13 cellular contexts compared by ENCODE assay signal in genomic region chrX:154365052-154365600, GRCh38.
A peak's percentile ranks its signal among the peaks of the same experiment; 100 is the strongest.
DNase-seq lines count a peak whose midpoint lies in the region; ATAC-seq lines count a peak whose summit lies in the region.
"Had no signal": no experiment of that assay in that cellular context is flagged by ENCODE, and none has a peak within 500 bp of the region (broad histone marks: within the 10 kb centered on the region; RNA-seq: fewer than 3 reads in every experiment).

No MANE protein-coding gene starts in this region.

- peaks cover 79% of the 10 kb centered on the region for H3K36me3 Mint-ChIP-seq in activated T-cell treated with anti-CD3 and anti-CD28 coated beads, Interleukin-2, amount 50 U/mL, for 24 hours (ENCODE audit: low read depth)
- H3K36me3 Mint-ChIP-seq in dendritic cell treated with granulocyte-macrophage colony-stimulating factor and Interleukin-4, amounts not matched to agents 40 ng/mL and 50 ng/mL, for 4 days (ENCODE audit: low read depth) = peaks cover 92% of the 10 kb centered on the region
- H3K36me3 Mint-ChIP-seq in stimulated activated naive B cell treated with anti-CD40 and anti-IgM and Interleukin-4, amounts not matched to agents 10 μg/mL and 1 μg/mL and 100 μg/mL, for 72 hours = peaks cover 19 to 25% of the 10 kb centered on the region in 2 donors

- ATAC-seq in stimulated activated naive B cell treated with anti-CD40 and anti-IgM and Interleukin-4, amounts not matched to agents 10 μg/mL and 1 μg/mL and 100 μg/mL, for 72 hours (replicated peaks) = no peak
- ATAC-seq: esophagus mucosa, left lung had no signal

- intact Hi-C loops in dendritic cell treated with granulocyte-macrophage colony-stimulating factor and Interleukin-4, amounts not matched to agents 40 ng/mL and 50 ng/mL, for 4 days (cut with micrococcal nuclease) = no loop called here

- H3K27me3 Mint-ChIP-seq in activated T-cell treated with anti-CD3 and anti-CD28 coated beads, Interleukin-2, amount 50 U/mL, for 24 hours = no peaks in the 10 kb centered on the region
- H3K27me3 Mint-ChIP-seq in dendritic cell treated with granulocyte-macrophage colony-stimulating factor and Interleukin-4, amounts not matched to agents 40 ng/mL and 50 ng/mL, for 4 days = no peaks in the 10 kb centered on the region
- no peaks in the 10 kb centered on the region for H3K27me3 Mint-ChIP-seq in stimulated activated naive B cell treated with anti-CD40 and anti-IgM and Interleukin-4, amounts not matched to agents 10 μg/mL and 1 μg/mL and 100 μg/mL, for 72 hours

- no peak for DNase-seq in activated T-cell treated with anti-CD3 and anti-CD28 coated beads, Interleukin-2, amount 50 U/mL, for 24 hours
- DNase-seq in activated T-cell treated with anti-CD3 and anti-CD28 coated beads for 4 hours (no peak), pons (ENCODE audit: low spot score) (no peak), HuH-7 (ENCODE audit: low spot score) (no peak)
- DNase-seq in stimulated activated naive B cell treated with anti-CD40 and anti-IgM and Interleukin-4, amounts not matched to agents 10 μg/mL and 1 μg/mL and 100 μg/mL, for 72 hours = no peak
- DNase-seq: adrenal gland, colonic mucosa, H9, Kasumi-1, left lung, NCI-H526 had no signal

- H3K27ac Mint-ChIP-seq in activated T-cell treated with anti-CD3 and anti-CD28 coated beads, Interleukin-2, amount 50 U/mL, for 24 hours = peak overlapping the region; percentile 74
- peak overlapping the region; percentile 69 for H3K27ac Mint-ChIP-seq in dendritic cell treated with granulocyte-macrophage colony-stimulating factor and Interleukin-4, amounts not matched to agents 40 ng/mL and 50 ng/mL, for 4 days
- H3K27ac Mint-ChIP-seq in stimulated activated naive B cell treated with anti-CD40 and anti-IgM and Interleukin-4, amounts not matched to agents 10 μg/mL and 1 μg/mL and 100 μg/mL, for 72 hours = peak overlapping the region; percentile 21

- H3K4me3 Mint-ChIP-seq in activated T-cell treated with anti-CD3 and anti-CD28 coated beads, Interleukin-2, amount 50 U/mL, for 24 hours = no peak overlapping the region
- no peak overlapping the region for H3K4me3 Mint-ChIP-seq in dendritic cell treated with granulocyte-macrophage colony-stimulating factor and Interleukin-4, amounts not matched to agents 40 ng/mL and 50 ng/mL, for 4 days
- no peak overlapping the region for H3K4me3 Mint-ChIP-seq in stimulated activated naive B cell treated with anti-CD40 and anti-IgM and Interleukin-4, amounts not matched to agents 10 μg/mL and 1 μg/mL and 100 μg/mL, for 72 hours
- H3K4me3 Mint-ChIP-seq: H9 had no signal

- peaks cover 39% of the 10 kb centered on the region for H3K4me1 Mint-ChIP-seq in activated T-cell treated with anti-CD3 and anti-CD28 coated beads, Interleukin-2, amount 50 U/mL, for 24 hours (ENCODE audit: low read depth)
- peaks cover 24% of the 10 kb centered on the region for H3K4me1 Mint-ChIP-seq in dendritic cell treated with granulocyte-macrophage colony-stimulating factor and Interleukin-4, amounts not matched to agents 40 ng/mL and 50 ng/mL, for 4 days (ENCODE audit: low read depth)
- H3K4me1 Mint-ChIP-seq in stimulated activated naive B cell treated with anti-CD40 and anti-IgM and Interleukin-4, amounts not matched to agents 10 μg/mL and 1 μg/mL and 100 μg/mL, for 72 hours = peaks cover 8 to 18% of the 10 kb centered on the region in 2 donors

- H3K9me3 Mint-ChIP-seq in activated T-cell treated with anti-CD3 and anti-CD28 coated beads, Interleukin-2, amount 50 U/mL, for 24 hours = no peaks in the 10 kb centered on the region
- H3K9me3 Mint-ChIP-seq in dendritic cell treated with granulocyte-macrophage colony-stimulating factor and Interleukin-4, amounts not matched to agents 40 ng/mL and 50 ng/mL, for 4 days = no peaks in the 10 kb centered on the region
- no peaks in the 10 kb centered on the region for H3K9me3 Mint-ChIP-seq in stimulated activated naive B cell treated with anti-CD40 and anti-IgM and Interleukin-4, amounts not matched to agents 10 μg/mL and 1 μg/mL and 100 μg/mL, for 72 hours

Comparison
In these comparisons a context has a peak if more than half of its experiments do, and no peak if none do; other contexts are left out.
1. H3K27ac Mint-ChIP-seq: peak in every context shown above with its lines; median percentile 74 in activated T-cell treated with anti-CD3 and anti-CD28 coated beads, Interleukin-2, amount 50 U/mL, for 24 hours; 69 in dendritic cell treated with granulocyte-macrophage colony-stimulating factor and Interleukin-4, amounts not matched to agents 40 ng/mL and 50 ng/mL, for 4 days; 21 in stimulated activated naive B cell treated with anti-CD40 and anti-IgM and Interleukin-4, amounts not matched to agents 10 μg/mL and 1 μg/mL and 100 μg/mL, for 72 hours.